In the genomic region with DNA sequence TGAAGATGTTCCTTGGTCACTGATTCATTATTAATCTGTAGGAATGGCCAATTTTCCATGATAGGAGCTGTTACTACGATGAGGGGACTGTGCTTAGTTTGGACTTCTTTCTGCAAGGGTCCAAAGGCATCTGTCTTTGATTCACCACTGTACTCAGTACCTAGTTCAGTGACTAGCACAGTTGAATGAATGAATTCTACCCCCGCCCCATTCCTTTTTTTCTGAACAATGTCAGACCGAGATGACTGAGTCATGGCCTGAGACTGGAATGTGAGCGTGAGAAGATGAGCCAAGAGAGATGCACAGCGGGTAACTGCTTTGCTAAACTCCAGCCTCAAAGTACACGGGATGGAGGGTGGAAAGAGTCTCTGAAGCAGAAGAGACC, we compare ENCODE assay signal across 8 cellular contexts. TPM values are rescaled to one million over a fixed set of nuclear protein-coding genes. Genes with fewer than 3 reads are reported as not detected.
DNase-seq lines count a peak whose midpoint lies in the region; ATAC-seq and TF ChIP-seq lines count a peak whose summit lies in the region.

No MANE protein-coding gene starts in this region.

- intact Hi-C loops in activated naive CD4-positive, alpha-beta T cell treated with anti-CD3 and anti-CD28 coated beads for 36 hours (cut with micrococcal nuclease): loop anchor here (1.0 to 2.0 kb wide), 2 partner anchors 11 to 37 kb away; a partner anchor contains a TSS

- TF ChIP-seq CTCF in fibroblast of mammary gland (conservative IDR thresholded peaks at IDR 0.05; ENCODE audit: control insufficient read depth, insufficient read depth, low read depth, low read length): no peak

- peak overlapping the region; percentile 97 for H3K27ac Mint-ChIP-seq in activated naive CD4-positive, alpha-beta T cell treated with anti-CD3 and anti-CD28 coated beads for 36 hours
- peak overlapping the region; percentile 99 for H3K27ac Mint-ChIP-seq in stimulated activated naive CD8-positive, alpha-beta T cell treated with anti-CD3 and anti-CD28 coated beads, Interleukin-15, amount 100 ng/mL, for 72 hours

- H3K9me3 Mint-ChIP-seq in activated naive CD4-positive, alpha-beta T cell treated with anti-CD3 and anti-CD28 coated beads for 36 hours: no peaks in the 10 kb centered on the region
- no peaks in the 10 kb centered on the region for H3K9me3 Mint-ChIP-seq in stimulated activated naive CD8-positive, alpha-beta T cell treated with anti-CD3 and anti-CD28 coated beads, Interleukin-15, amount 100 ng/mL, for 72 hours

- peaks cover 47% of the 10 kb centered on the region for H3K36me3 Mint-ChIP-seq in activated naive CD4-positive, alpha-beta T cell treated with anti-CD3 and anti-CD28 coated beads for 36 hours (ENCODE audit: low read depth)

- peak overlapping the region; percentile 96 for H3K4me3 ChIP-seq in fibroblast of mammary gland (ENCODE audit: control insufficient read depth, low read depth, low read length)

- CTCF ChIA-PET in activated naive CD4-positive, alpha-beta T cell treated with anti-CD3 and anti-CD28 coated beads for 36 hours (lab: Charles Lee): interaction anchor here (1.0 to 4.4 kb wide), 6 partner anchors 9 to 37 kb away, joined by 3 to 52 read pairs (median 8); a partner anchor contains a TSS

- no peak for DNase-seq in activated naive CD4-positive, alpha-beta T cell treated with anti-CD3 and anti-CD28 coated beads for 36 hours
- no peak for DNase-seq in activated naive CD4-positive, alpha-beta T cell treated with anti-CD3 and anti-CD28 coated beads, Interleukin-2, amount 50 U/mL, for 16 hours
- DNase-seq in fibroblast of mammary gland (ENCODE audit: low read depth) (peak; percentile 81), SHP77 (lab: John Stamatoyannopoulos, UW) (no peak), cortex of kidney (lab: John Stamatoyannopoulos, UW) (no peak)
- no peak for DNase-seq in stimulated activated naive CD8-positive, alpha-beta T cell treated with anti-CD3 and anti-CD28 coated beads, Interleukin-15, amount 100 ng/mL, for 72 hours

- H3K4me3 Mint-ChIP-seq in activated naive CD4-positive, alpha-beta T cell treated with anti-CD3 and anti-CD28 coated beads for 36 hours: peak overlapping the region; percentile 89
- peak overlapping the region; percentile 93 to 98 for H3K4me3 Mint-ChIP-seq in stimulated activated naive CD8-positive, alpha-beta T cell treated with anti-CD3 and anti-CD28 coated beads, Interleukin-15, amount 100 ng/mL, for 72 hours

- peak; percentile 55 for ATAC-seq in SK-N-SH treated with all-trans-retinoic acid at 6 μM for 48 hours
- peak; percentile 25 for ATAC-seq in stimulated activated naive CD8-positive, alpha-beta T cell treated with anti-CD3 and anti-CD28 coated beads, Interleukin-15, amount 100 ng/mL, for 72 hours
- no peak for ATAC-seq in GM21723 (IDR thresholded peaks at IDR 0.05; ENCODE audit: unreplicated experiment)

- H3K27me3 Mint-ChIP-seq in activated naive CD4-positive, alpha-beta T cell treated with anti-CD3 and anti-CD28 coated beads for 36 hours (ENCODE audit: low read depth): no peaks in the 10 kb centered on the region
- no peaks in the 10 kb centered on the region for H3K27me3 Mint-ChIP-seq in stimulated activated naive CD8-positive, alpha-beta T cell treated with anti-CD3 and anti-CD28 coated beads, Interleukin-15, amount 100 ng/mL, for 72 hours

- peaks cover 37% of the 10 kb centered on the region for H3K4me1 Mint-ChIP-seq in activated naive CD4-positive, alpha-beta T cell treated with anti-CD3 and anti-CD28 coated beads for 36 hours (ENCODE audit: low read depth)
- peaks cover 43% of the 10 kb centered on the region for H3K4me1 Mint-ChIP-seq in stimulated activated naive CD8-positive, alpha-beta T cell treated with anti-CD3 and anti-CD28 coated beads, Interleukin-15, amount 100 ng/mL, for 72 hours

TF ChIP-seq in SK-N-SH treated with all-trans-retinoic acid at 6 μM for 48 hours, 23 proteins besides CTCF, POLR2A, EP300 and RAD21:
- no peak for TF ChIP-seq ZFP3 (CRISPR knock-in tag; IDR thresholded peaks at IDR 0.05)

RNA-seq across cellular contexts. Expression of a gene that starts 0.4 kb away (rescaled TPM):
- 10 to 100 TPM; 69.1 to 72.9 TPM for total RNA-seq in activated naive CD4-positive, alpha-beta T cell treated with anti-CD3 and anti-CD28 coated beads for 36 hours

RNA-seq across cellular contexts. Expression of a gene that starts 37.1 kb away (rescaled TPM):
- total RNA-seq in activated naive CD4-positive, alpha-beta T cell treated with anti-CD3 and anti-CD28 coated beads for 36 hours: 10 to 100 TPM; 22.1 to 24.0 TPM
